Comparison of ENCODE assay signal across 8 cellular contexts in the genomic region with DNA sequence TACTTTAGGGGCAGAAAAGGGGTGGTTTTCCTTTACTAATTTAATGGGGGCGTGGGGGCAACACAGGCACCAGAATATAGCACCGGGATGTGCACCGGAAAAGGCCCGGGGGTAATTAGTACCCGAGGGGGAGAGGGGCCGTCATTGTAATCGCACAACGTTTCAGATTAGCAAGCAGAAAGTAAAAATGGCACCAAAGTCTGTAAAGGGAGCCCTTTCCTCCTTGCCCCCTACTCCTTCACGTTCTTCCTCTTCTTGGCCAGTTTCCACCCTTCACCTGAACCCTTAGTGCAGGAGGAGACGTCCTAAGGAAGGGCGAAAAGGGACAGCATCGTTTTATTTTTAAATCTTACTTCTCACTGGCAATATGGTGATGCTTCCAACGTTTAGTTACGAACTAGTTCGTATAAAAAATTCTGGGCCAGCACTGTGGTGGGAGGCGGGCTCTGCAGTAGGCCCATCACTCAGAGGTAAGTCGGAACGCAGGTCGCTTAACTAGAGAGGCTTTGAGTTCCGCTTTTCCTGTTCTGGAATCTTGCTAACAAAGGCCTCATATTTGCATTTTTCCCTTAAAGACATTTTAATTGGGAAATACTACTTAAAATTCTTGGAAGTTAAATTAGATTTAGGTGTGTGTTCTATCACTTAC. TPM values are rescaled to one million over a fixed set of nuclear protein-coding genes. Genes with fewer than 3 reads are reported as not detected.
DNase-seq lines count a peak whose midpoint lies in the region; ATAC-seq and TF ChIP-seq lines count a peak whose summit lies in the region.

No MANE protein-coding gene starts in this region.

- CTCF ChIA-PET in activated CD4-positive, alpha-beta T cell treated with anti-CD3 and anti-CD28 coated beads for 36 hours (lab: Charles Lee) = interaction anchor here (0.6 to 1.6 kb wide), 7 partner anchors 10 to 131 kb away, joined by 3 to 6 read pairs (median 3); no protein-coding TSS in a partner anchor

- intact Hi-C loops in activated CD4-positive, alpha-beta T cell treated with anti-CD3 and anti-CD28 coated beads for 36 hours (cut with DNase I, micrococcal nuclease) = loop anchor here (5.0 to 10.0 kb wide), 4 partner anchors 240 to 695 kb away; a partner anchor contains a TSS

- H3K4me1 ChIP-seq in thoracic aorta (ENCODE audit: control insufficient read depth in 1 of 2, low read depth in 2 of 2) = peaks cover 11 to 13% of the 10 kb centered on the region in 2 donors

- ATAC-seq in activated CD4-positive, alpha-beta T cell treated with anti-CD3 and anti-CD28 coated beads for 36 hours = no peak
- ATAC-seq in activated T-helper 17 cell treated with anti-CD3 and anti-CD28 coated beads, Interleukin-2, amount 50 U/mL, for 72 hours (replicated peaks) = no peak
- ATAC-seq in thoracic aorta (ENCODE audit: insufficient number of reproducible peaks, low FRiP score, low read depth) = no peak
- no peak for ATAC-seq in GM21737 (IDR thresholded peaks at IDR 0.05; ENCODE audit: unreplicated experiment)

- H3K9me3 Mint-ChIP-seq in activated CD4-positive, alpha-beta T cell treated with anti-CD3 and anti-CD28 coated beads for 36 hours (ENCODE audit: low read depth) = no peaks in the 10 kb centered on the region
- no peaks in the 10 kb centered on the region for H3K9me3 Mint-ChIP-seq in activated T-helper 17 cell treated with anti-CD3 and anti-CD28 coated beads, Interleukin-2, amount 50 U/mL, for 72 hours

- TF ChIP-seq CTCF in thoracic aorta (IDR thresholded peaks at IDR 0.05) = no peak

- H3K4me3 ChIP-seq in thoracic aorta = peak overlapping the region; percentile 76

- H3K9me3 ChIP-seq in thoracic aorta = no peaks in the 10 kb centered on the region

- DNase-seq in activated CD4-positive, alpha-beta T cell treated with anti-CD3 and anti-CD28 coated beads for 36 hours = no peak
- no peak for DNase-seq in activated CD4-positive, alpha-beta T cell treated with anti-CD3 and anti-CD28 coated beads for 4 hours
- peak; percentile 30 for DNase-seq in inferior parietal cortex (ENCODE audit: extremely low spot score)
- no peak for DNase-seq in thoracic aorta (ENCODE audit: low spot score)
- no peak for DNase-seq in DMS153 treated with DMSO at 0.1 percent for 48 hours (lab: John Stamatoyannopoulos, UW; ENCODE audit: unreplicated experiment)
- no peak for DNase-seq in D341Med (ENCODE audit: low spot score)

- no peaks in the 10 kb centered on the region for H3K36me3 ChIP-seq in thoracic aorta

- POLR2A ChIA-PET in activated CD4-positive, alpha-beta T cell treated with anti-CD3 and anti-CD28 coated beads for 36 hours (lab: Charles Lee) = interaction anchor here (0.9 to 1.2 kb wide), 4 partner anchors 7 to 74 kb away, joined by 3 to 6 read pairs (median 5); no protein-coding TSS in a partner anchor

- H3K27ac Mint-ChIP-seq in activated CD4-positive, alpha-beta T cell treated with anti-CD3 and anti-CD28 coated beads for 36 hours = peak overlapping the region; percentile 94
- peak overlapping the region; percentile 95 for H3K27ac Mint-ChIP-seq in activated T-helper 17 cell treated with anti-CD3 and anti-CD28 coated beads, Interleukin-2, amount 50 U/mL, for 72 hours

- H3K27ac ChIP-seq in thoracic aorta = peak overlapping the region; percentile 70 to 95

- peaks cover 51% of the 10 kb centered on the region for H3K4me1 Mint-ChIP-seq in activated CD4-positive, alpha-beta T cell treated with anti-CD3 and anti-CD28 coated beads for 36 hours
- peaks cover 37% of the 10 kb centered on the region for H3K4me1 Mint-ChIP-seq in activated T-helper 17 cell treated with anti-CD3 and anti-CD28 coated beads, Interleukin-2, amount 50 U/mL, for 72 hours

- H3K27me3 Mint-ChIP-seq in activated CD4-positive, alpha-beta T cell treated with anti-CD3 and anti-CD28 coated beads for 36 hours = no peaks in the 10 kb centered on the region
- no peaks in the 10 kb centered on the region for H3K27me3 Mint-ChIP-seq in activated T-helper 17 cell treated with anti-CD3 and anti-CD28 coated beads, Interleukin-2, amount 50 U/mL, for 72 hours

- no peaks in the 10 kb centered on the region for H3K27me3 ChIP-seq in thoracic aorta (replicated peaks; ENCODE audit: insufficient read depth)

- peaks cover 8% of the 10 kb centered on the region for H3K36me3 Mint-ChIP-seq in activated CD4-positive, alpha-beta T cell treated with anti-CD3 and anti-CD28 coated beads for 36 hours (ENCODE audit: low read depth)
- H3K36me3 Mint-ChIP-seq in activated T-helper 17 cell treated with anti-CD3 and anti-CD28 coated beads, Interleukin-2, amount 50 U/mL, for 72 hours (ENCODE audit: low read depth) = peaks cover 22% of the 10 kb centered on the region

- H3K4me3 Mint-ChIP-seq in activated CD4-positive, alpha-beta T cell treated with anti-CD3 and anti-CD28 coated beads for 36 hours = peak overlapping the region; percentile 85
- peak overlapping the region; percentile 95 for H3K4me3 Mint-ChIP-seq in activated T-helper 17 cell treated with anti-CD3 and anti-CD28 coated beads, Interleukin-2, amount 50 U/mL, for 72 hours

RNA-seq across cellular contexts. Expression of a gene that starts 0.8 kb away (rescaled TPM):
- total RNA-seq in activated CD4-positive, alpha-beta T cell treated with anti-CD3 and anti-CD28 coated beads for 36 hours = 10 to 100 TPM; 29.5 to 29.7 TPM
- total RNA-seq in activated T-helper 17 cell treated with anti-CD3 and anti-CD28 coated beads, Interleukin-2, amount 50 U/mL, for 72 hours = 10 to 100 TPM; 32.3 to 46.2 TPM
- total RNA-seq in thoracic aorta = 10 to 100 TPM; 13.3 to 22.7 TPM
